Comparison of ENCODE assay signal across 8 cellular contexts in genomic region chr11:114059984-114060401, GRCh38.
DNase-seq lines count a peak whose midpoint lies in the region; ATAC-seq and TF ChIP-seq lines count a peak whose summit lies in the region.

No MANE protein-coding gene starts in this region.

- H3K4me3 ChIP-seq in fibroblast of pulmonary artery (replicated peaks; ENCODE audit: low read depth, low read length) (peak overlapping the region; percentile 92), neuron (ENCODE audit: low read length) (peak overlapping the region; percentile 94)

- no peak for ATAC-seq in GM21367 (IDR thresholded peaks at IDR 0.05; ENCODE audit: unreplicated experiment)

- peak; percentile 48 for DNase-seq in SIG-M5 treated with dmso at 0.1 percent for 504 hours (lab: John Stamatoyannopoulos, UW; ENCODE audit: unreplicated experiment)
- no peak for DNase-seq in SIG-M5 (lab: John Stamatoyannopoulos, UW)
- peak; percentile 33 for DNase-seq in activated CD8-positive, alpha-beta memory T cell treated with anti-CD3 and anti-CD28 coated beads, Interleukin-2, amount 50 U/mL, for 4 hours
- DNase-seq in fibroblast of pulmonary artery (ENCODE audit: low read depth) = peak; percentile 60
- no peak for DNase-seq in NCI-H510A treated with DMSO at 0.1 percent for 48 hours (lab: John Stamatoyannopoulos, UW)
- no peak for DNase-seq in AG08396 (ENCODE audit: low spot score)

- H3K36me3 ChIP-seq in neuron (ENCODE audit: insufficient read depth, low read length) = peaks cover 21% of the 10 kb centered on the region

- no peaks in the 10 kb centered on the region for H3K27me3 ChIP-seq in neuron (ENCODE audit: insufficient read depth, low read length)

- peak; percentile 5 for TF ChIP-seq CTCF in fibroblast of pulmonary artery (IDR thresholded peaks at IDR 0.05; ENCODE audit: low read length, missing control alignments)

- no peak overlapping the region for H2AFZ ChIP-seq in neuron (ENCODE audit: low read depth, low read length)

- peaks cover 44% of the 10 kb centered on the region for H3K4me1 ChIP-seq in neuron (ENCODE audit: insufficient read depth, low read length)

- H3K9me3 ChIP-seq in neuron (ENCODE audit: low read length) = no peaks in the 10 kb centered on the region

Comparison
In these comparisons a context has a peak if more than half of its experiments do, and no peak if none do; other contexts are left out.
1. DNase-seq: peak in SIG-M5 treated with dmso at 0.1 percent for 504 hours (single experiment), activated CD8-positive, alpha-beta memory T cell treated with anti-CD3 and anti-CD28 coated beads, Interleukin-2, amount 50 U/mL, for 4 hours (single experiment) and fibroblast of pulmonary artery (single experiment); none in SIG-M5 (single experiment), NCI-H510A treated with DMSO at 0.1 percent for 48 hours (single experiment) and AG08396 (single experiment).